Comparison of ENCODE assay signal across 8 cellular contexts in genomic region chr20:62875419-62876355, GRCh38. TPM values are rescaled to one million over a fixed set of nuclear protein-coding genes. Genes with fewer than 3 reads are reported as not detected.
DNase-seq lines count a peak whose midpoint lies in the region; ATAC-seq and TF ChIP-seq lines count a peak whose summit lies in the region.

No MANE protein-coding gene starts in this region.

- peaks cover 16% of the 10 kb centered on the region for H3K4me1 ChIP-seq in HUES48 (ENCODE audit: control insufficient read depth, insufficient read depth, low read length)
- peaks cover 9% of the 10 kb centered on the region for H3K4me1 ChIP-seq in PC-9 (replicated peaks; ENCODE audit: insufficient read depth)
- H3K4me1 ChIP-seq in lower lobe of right lung: peaks cover 22% of the 10 kb centered on the region
- peaks cover 21% of the 10 kb centered on the region for H3K4me1 ChIP-seq in suprapubic skin

- no peaks in the 10 kb centered on the region for H3K27me3 ChIP-seq in BJ (ENCODE audit: control insufficient read depth, insufficient read depth, low read length)
- no peaks in the 10 kb centered on the region for H3K27me3 ChIP-seq in HUES48 (ENCODE audit: control insufficient read depth, insufficient read depth, low read length)
- no peaks in the 10 kb centered on the region for H3K27me3 ChIP-seq in PC-9 (ENCODE audit: insufficient read depth, low read depth)
- no peaks in the 10 kb centered on the region for H3K27me3 ChIP-seq in lower lobe of right lung (ENCODE audit: low read depth)
- no peaks in the 10 kb centered on the region for H3K27me3 ChIP-seq in suprapubic skin

- no peak for TF ChIP-seq POLR2A in suprapubic skin (IDR thresholded peaks at IDR 0.05)

- 32% methylated on average over 28 of the region's 34 CpGs for WGBS in suprapubic skin

- no peak overlapping the region for H3K9ac ChIP-seq in HUES48 (ENCODE audit: low read depth, low read length)

- H3K27ac Mint-ChIP-seq in dendritic cell treated with granulocyte-macrophage colony-stimulating factor and Interleukin-4, amounts not matched to agents 40 ng/mL and 50 ng/mL, for 4 days: peak overlapping the region; percentile 76

- H3K36me3 ChIP-seq in BJ (ENCODE audit: control insufficient read depth, insufficient read depth, low read length) (peaks cover 5% of the 10 kb centered on the region), HUES48 (ENCODE audit: control insufficient read depth, insufficient read depth, low read length) (no peaks in the 10 kb centered on the region), PC-9 (ENCODE audit: low read depth) (no peaks in the 10 kb centered on the region), lower lobe of right lung (peaks cover 7% of the 10 kb centered on the region), suprapubic skin (peaks cover 10% of the 10 kb centered on the region)

- CTCF ChIA-PET in BJ (lab: Yijun Ruan, JAX) (interaction anchor here (0.8 to 2.1 kb wide), 13 partner anchors 12 to 595 kb away, joined by 3 to 12 read pairs (median 4); no protein-coding TSS in a partner anchor), PC-9 (lab: Charles Lee) (interaction anchor here (0.5 to 0.9 kb wide), 6 partner anchors 12 to 152 kb away, joined by 3 to 9 read pairs (median 3); no protein-coding TSS in a partner anchor)

- peak overlapping the region; percentile 61 for H3K4me3 Mint-ChIP-seq in dendritic cell treated with granulocyte-macrophage colony-stimulating factor and Interleukin-4, amounts not matched to agents 40 ng/mL and 50 ng/mL, for 4 days

- TF ChIP-seq CTCF in BJ (IDR thresholded peaks at IDR 0.05; ENCODE audit: insufficient read depth, low read depth, low read length) (peak; percentile 58), PC-9 (conservative IDR thresholded peaks at IDR 0.05) (no peak; the same call in 1 of the 2 replicates), lower lobe of right lung (IDR thresholded peaks at IDR 0.05) (peak; percentile 57), suprapubic skin (IDR thresholded peaks at IDR 0.05) (peak; percentile 18 to 54)

- H3K79me2 ChIP-seq in PC-9 (ENCODE audit: low read depth): no peaks in the 10 kb centered on the region

- no peak for TF ChIP-seq EP300 in suprapubic skin (IDR thresholded peaks at IDR 0.05)

- H3K36me3 Mint-ChIP-seq in dendritic cell treated with granulocyte-macrophage colony-stimulating factor and Interleukin-4, amounts not matched to agents 40 ng/mL and 50 ng/mL, for 4 days (ENCODE audit: low read depth): peaks cover 25% of the 10 kb centered on the region

- no peaks in the 10 kb centered on the region for H3K9me2 ChIP-seq in PC-9 (ENCODE audit: insufficient read depth)

- no peaks in the 10 kb centered on the region; the same call in none of the 2 replicates for H4K20me1 ChIP-seq in PC-9 (ENCODE audit: insufficient read depth)

- POLR2A ChIA-PET in BJ (lab: Charles Lee) (no interaction called here), PC-9 (lab: Charles Lee; ENCODE audit: unreplicated experiment) (interaction anchor here (0.6 kb wide), 2 partner anchors 49 to 632 kb away, joined by 3 to 4 read pairs; no protein-coding TSS in a partner anchor)

- H3K27ac ChIP-seq in HUES48 (ENCODE audit: low read depth, low read length) (peak overlapping the region; percentile 80), PC-9 (no peak overlapping the region), lower lobe of right lung (peak overlapping the region; percentile 82), suprapubic skin (peak overlapping the region; percentile 72)

- TSS peak; percentile 23 for BruUV-seq in PC-9 (replicated peaks; lab: Mats Ljungman, UMichigan)

- H3K9me3 ChIP-seq in HUES48 (ENCODE audit: control insufficient read depth, insufficient read depth, low read length): no peaks in the 10 kb centered on the region
- H3K9me3 ChIP-seq in PC-9 (ENCODE audit: insufficient read depth, low read depth): no peaks in the 10 kb centered on the region
- H3K9me3 ChIP-seq in lower lobe of right lung: no peaks in the 10 kb centered on the region
- no peaks in the 10 kb centered on the region for H3K9me3 ChIP-seq in suprapubic skin

- ATAC-seq in lower lobe of right lung: peak; percentile 46 to 82
- no peak for ATAC-seq in HG03159 (IDR thresholded peaks at IDR 0.05; ENCODE audit: unreplicated experiment)

- intact Hi-C loops in PC-9 (cut with micrococcal nuclease; ENCODE audit: unreplicated experiment): no loop called here
- intact Hi-C loops in dendritic cell treated with granulocyte-macrophage colony-stimulating factor and Interleukin-4, amounts not matched to agents 40 ng/mL and 50 ng/mL, for 4 days (cut with micrococcal nuclease): no loop called here
- intact Hi-C loops in lower lobe of right lung (cut with DNase I): no loop called here

- peaks cover 44% of the 10 kb centered on the region for H3K4me1 Mint-ChIP-seq in dendritic cell treated with granulocyte-macrophage colony-stimulating factor and Interleukin-4, amounts not matched to agents 40 ng/mL and 50 ng/mL, for 4 days (ENCODE audit: low read depth)

- DNase-seq in BJ (ENCODE audit: low read depth): no peak
- peak; percentile 74 to 78 for DNase-seq in PC-9
- peak; percentile 72 for DNase-seq in lower lobe of right lung
- peak; percentile 89 to 93 for DNase-seq in suprapubic skin (ENCODE audit: low spot score in 2 of 2)
- DNase-seq in activated gamma-delta T cell treated with Interleukin-2 at 50 U/mL for 16 hours: no peak

- no peak overlapping the region for H2AFZ ChIP-seq in PC-9

- H3F3A ChIP-seq in PC-9 (ENCODE audit: insufficient read depth, low read depth): peaks cover 49% of the 10 kb centered on the region

- H3K4me3 ChIP-seq in BJ (ENCODE audit: low read depth, low read length): no peak overlapping the region
- no peak overlapping the region for H3K4me3 ChIP-seq in HUES48 (ENCODE audit: low read depth, low read length)
- no peak overlapping the region for H3K4me3 ChIP-seq in PC-9
- peak overlapping the region; percentile 14 for H3K4me3 ChIP-seq in lower lobe of right lung
- H3K4me3 ChIP-seq in suprapubic skin: no peak overlapping the region

- no peaks in the 10 kb centered on the region for H3K9me3 Mint-ChIP-seq in dendritic cell treated with granulocyte-macrophage colony-stimulating factor and Interleukin-4, amounts not matched to agents 40 ng/mL and 50 ng/mL, for 4 days

- H3K27me3 Mint-ChIP-seq in dendritic cell treated with granulocyte-macrophage colony-stimulating factor and Interleukin-4, amounts not matched to agents 40 ng/mL and 50 ng/mL, for 4 days: peaks cover 20% of the 10 kb centered on the region

- H3K4me2 ChIP-seq in PC-9: peak overlapping the region; percentile 51

RNA-seq across cellular contexts. Expression of gene TCFL5, which starts 14.1 kb away (rescaled TPM):
- polyA plus RNA-seq in BJ (2011; rRNA removed): 8.5 and 12.2 TPM in 2 replicates
- polyA minus RNA-seq in BJ (2011; rRNA and poly(A)+ RNA removed): 3.6 and 4.3 TPM in 2 replicates
- total RNA-seq in PC-9 (2021) (29.3 and 35.4 TPM in 2 replicates), lower lobe of right lung (8.2 TPM), suprapubic skin (10 to 100 TPM in 2 of 4 donors, 1 to 10 TPM in 2; 9.0 to 20.3 (median 12.7) TPM)

RNA-seq across cellular contexts. Expression of gene DIDO1, which starts 50.6 kb away (rescaled TPM):
- 18.0 and 19.8 TPM in 2 replicates for polyA plus RNA-seq in BJ (2011; rRNA removed)
- polyA minus RNA-seq in BJ (2011; rRNA and poly(A)+ RNA removed): 17.4 and 19.3 TPM in 2 replicates
- total RNA-seq in PC-9 (2021): 56.4 and 61.4 TPM in 2 replicates
- total RNA-seq in lower lobe of right lung: 54.6 TPM
- total RNA-seq in suprapubic skin: 100 to 1,000 TPM in 1 of 4 donors, 10 to 100 TPM in 3; 64.6 to 143 (median 79.2) TPM

RNA-seq across cellular contexts. Expression of gene COL9A3, which starts 58.8 kb away (rescaled TPM):
- 0.21 and 0.34 TPM in 2 replicates for polyA plus RNA-seq in BJ (2011; rRNA removed)
- polyA minus RNA-seq in BJ (2011; rRNA and poly(A)+ RNA removed): not detected in 2 replicates
- 8.3 and 8.5 TPM in 2 replicates for total RNA-seq in PC-9 (2021)
- 0.89 TPM for total RNA-seq in lower lobe of right lung
- 10 to 100 TPM in 1 of 4 donors, 1 to 10 TPM in 3; 6.1 to 11.3 (median 8.1) TPM for total RNA-seq in suprapubic skin

Comparison
In these comparisons a context has a peak if more than half of its experiments do, and no peak if none do; other contexts are left out.
1. DNase-seq: peak in PC-9 (2 of 2), lower lobe of right lung (single experiment) and suprapubic skin (2 of 2); none in BJ (single experiment) and activated gamma-delta T cell treated with Interleukin-2 at 50 U/mL for 16 hours (single experiment).